ENCODE assay signal across 11 cellular contexts in genomic region chr1:99758073-99758511, GRCh38. TPM values are rescaled to one million over a fixed set of nuclear protein-coding genes. Genes with fewer than 3 reads are reported as not detected.
DNase-seq lines count a peak whose midpoint lies in the region; ATAC-seq and TF ChIP-seq lines count a peak whose summit lies in the region.
"Had no signal": no experiment of that assay in that cellular context is flagged by ENCODE, and none has a peak within 500 bp of the region (broad histone marks: within the 10 kb centered on the region; RNA-seq: fewer than 3 reads in every experiment).

No MANE protein-coding gene starts in this region.

- no peaks in the 10 kb centered on the region for H3K36me3 Mint-ChIP-seq in activated T-cell treated with anti-CD3 and anti-CD28 coated beads, Interleukin-2, amount 50 U/mL, for 24 hours (ENCODE audit: low read depth)
- peaks cover 0 to 4% (median 0%) of the 10 kb centered on the region in 3 donors for H3K36me3 Mint-ChIP-seq in naive thymus-derived CD8-positive, alpha-beta T cell

- in situ Hi-C loops in transverse colon (cut with MboI; ENCODE audit: low pct_ligation_motif_present in 1 of 4, low pct_unique_long_range_greater_than_20kb in 1 of 4, low sequenced_read_pairs in 3 of 4): no loop called here

- TF ChIP-seq CTCF in transverse colon (IDR thresholded peaks at IDR 0.05): no peak

- no peak for TF ChIP-seq EP300 in transverse colon (IDR thresholded peaks at IDR 0.05; ENCODE audit: low read depth)

- peak overlapping the region; percentile 60 for H3K4me3 ChIP-seq in SK-N-MC
- no peak overlapping the region for H3K4me3 ChIP-seq in transverse colon

- no peaks in the 10 kb centered on the region for H3K27me3 Mint-ChIP-seq in activated T-cell treated with anti-CD3 and anti-CD28 coated beads, Interleukin-2, amount 50 U/mL, for 24 hours
- H3K27me3 Mint-ChIP-seq in naive thymus-derived CD8-positive, alpha-beta T cell: no peaks in the 10 kb centered on the region

- H3K9me3 Mint-ChIP-seq in activated T-cell treated with anti-CD3 and anti-CD28 coated beads, Interleukin-2, amount 50 U/mL, for 24 hours: no peaks in the 10 kb centered on the region
- peaks cover 0 to 12% (median 0%) of the 10 kb centered on the region in 9 donors for H3K9me3 Mint-ChIP-seq in naive thymus-derived CD8-positive, alpha-beta T cell

- ATAC-seq in HG02885 (IDR thresholded peaks at IDR 0.05; ENCODE audit: poor library complexity, unreplicated experiment): peak; percentile 74
- no peak for ATAC-seq in naive thymus-derived CD8-positive, alpha-beta T cell

- H3K4me1 Mint-ChIP-seq in activated T-cell treated with anti-CD3 and anti-CD28 coated beads, Interleukin-2, amount 50 U/mL, for 24 hours (ENCODE audit: low read depth): peaks cover 17% of the 10 kb centered on the region
- H3K4me1 Mint-ChIP-seq in naive thymus-derived CD8-positive, alpha-beta T cell: peaks cover 0 to 11% (median 5%) of the 10 kb centered on the region in 4 donors

- intact Hi-C loops in transverse colon (cut with DNase I; ENCODE audit: low total_unique reads): no loop called here

- peaks cover 3 to 34% (median 15%) of the 10 kb centered on the region in 4 donors for H3K4me1 ChIP-seq in transverse colon

- H3K27ac Mint-ChIP-seq in activated T-cell treated with anti-CD3 and anti-CD28 coated beads, Interleukin-2, amount 50 U/mL, for 24 hours: peak overlapping the region; percentile 34
- peak overlapping the region in 1 of 10 donors; percentile 27 for H3K27ac Mint-ChIP-seq in naive thymus-derived CD8-positive, alpha-beta T cell

- POLR2A ChIA-PET in naive thymus-derived CD8-positive, alpha-beta T cell (lab: Charles Lee): no interaction called here

- no peak for DNase-seq in activated T-cell treated with anti-CD3 and anti-CD28 coated beads, Interleukin-2, amount 50 U/mL, for 24 hours
- DNase-seq in activated T-cell treated with anti-CD3 and anti-CD28 coated beads, Interleukin-2, amount 50 U/mL, for 48 hours: no peak
- DNase-seq in SK-N-MC (ENCODE audit: low read depth, low spot score) (no peak), transverse colon (no peak), C1 segment of cervical spinal cord (lab: John Stamatoyannopoulos, UW) (no peak), KG1 (lab: John Stamatoyannopoulos, UW) (no peak)
- no peak for DNase-seq in naive thymus-derived CD8-positive, alpha-beta T cell
- DNase-seq: activated CD4-positive, alpha-beta T cell treated with anti-CD3 and anti-CD28 coated beads, Interleukin-2, amount 50 U/mL, for 48 hours; dermis blood vessel endothelial cell; NCI-H526 treated with DMSO at 0.1 percent for 48 hours had no signal

- 0 to 5% methylated on average over 1 of the region's 1 CpG for WGBS in transverse colon (ENCODE audit: low coverage in 1 of 2), 2 donors

- H3K9me3 ChIP-seq in SK-N-MC (ENCODE audit: low read depth, low read length) (no peaks in the 10 kb centered on the region), transverse colon (no peaks in the 10 kb centered on the region)

- H3K36me3 ChIP-seq in SK-N-MC (ENCODE audit: insufficient read depth, low read length): no peaks in the 10 kb centered on the region; the same call in 1 of the 2 replicates
- H3K36me3 ChIP-seq in transverse colon: no peaks in the 10 kb centered on the region

- no peaks in the 10 kb centered on the region for H3K27me3 ChIP-seq in transverse colon

- no peak for TF ChIP-seq POLR2A in transverse colon (IDR thresholded peaks at IDR 0.05)

- peak overlapping the region; percentile 7 for H3K9ac ChIP-seq in SK-N-MC (ENCODE audit: insufficient read length)

- H3K27ac ChIP-seq in SK-N-MC (peak overlapping the region; percentile 86), transverse colon (peak overlapping the region; percentile 7 to 43 (median 14))

- no peak overlapping the region for H3K4me3 Mint-ChIP-seq in activated T-cell treated with anti-CD3 and anti-CD28 coated beads, Interleukin-2, amount 50 U/mL, for 24 hours
- no peak overlapping the region for H3K4me3 Mint-ChIP-seq in naive thymus-derived CD8-positive, alpha-beta T cell

RNA-seq across cellular contexts. Expression of gene FRRS1, which starts 8.3 kb away (rescaled TPM):
- total RNA-seq in transverse colon: 10 to 100 TPM in 2 of 4 donors, 1 to 10 TPM in 2; 3.0 to 32.4 (median 18.9) TPM
- under 1 TPM; 0.44 to 0.55 TPM for total RNA-seq in naive thymus-derived CD8-positive, alpha-beta T cell
- polyA plus RNA-seq in naive thymus-derived CD8-positive, alpha-beta T cell: under 1 TPM in 1 of 3 donors, not detected in 2; 0.05 TPM
